In genomic region chr7:148803094-148803493, GRCh38 we compare ENCODE assay signal across 11 cellular contexts.
"Had no signal": no experiment of that assay in that cellular context is flagged by ENCODE, and none has a peak within 500 bp of the region (broad histone marks: within the 10 kb centered on the region; RNA-seq: fewer than 3 reads in every experiment).

No MANE protein-coding gene starts in this region.

- H3K27ac ChIP-seq: ascending aorta, foreskin keratinocyte, heart left ventricle, suprapubic skin, upper lobe of right lung had no signal

- DNase-seq: foreskin keratinocyte; heart left ventricle; nucleus accumbens; right cardiac atrium; stimulated activated naive CD4-positive, alpha-beta T cell; T-helper 9 cell; upper lobe of right lung had no signal

- H3K4me3 Mint-ChIP-seq: naive thymus-derived CD4-positive, alpha-beta T cell had no signal

- H3K9me3 ChIP-seq: ascending aorta, heart left ventricle, suprapubic skin, upper lobe of right lung had no signal

- ATAC-seq: foreskin keratinocyte; heart left ventricle; naive thymus-derived CD4-positive, alpha-beta T cell; right cardiac atrium; upper lobe of right lung had no signal

- H3K4me3 ChIP-seq: ascending aorta, heart left ventricle, smooth muscle cell, suprapubic skin, upper lobe of right lung had no signal

- H3K27me3 Mint-ChIP-seq: naive thymus-derived CD4-positive, alpha-beta T cell had no signal

- H3K9me3 Mint-ChIP-seq: naive thymus-derived CD4-positive, alpha-beta T cell had no signal

- H3K27me3 ChIP-seq: ascending aorta, foreskin keratinocyte, heart left ventricle, suprapubic skin, upper lobe of right lung had no signal

- H3K4me1 ChIP-seq: ascending aorta, foreskin keratinocyte, heart left ventricle, suprapubic skin, upper lobe of right lung had no signal

- H3K4me1 Mint-ChIP-seq: naive thymus-derived CD4-positive, alpha-beta T cell had no signal
